In genomic region chr5:159866093-159866492, GRCh38 we compare ENCODE assay signal across 19 cellular contexts. TPM values are rescaled to one million over a fixed set of nuclear protein-coding genes. Genes with fewer than 3 reads are reported as not detected.
DNase-seq lines count a peak whose midpoint lies in the region; ATAC-seq and TF ChIP-seq lines count a peak whose summit lies in the region.
"Had no signal": no experiment of that assay in that cellular context is flagged by ENCODE, and none has a peak within 500 bp of the region (broad histone marks: within the 10 kb centered on the region; RNA-seq: fewer than 3 reads in every experiment).

No MANE protein-coding gene starts in this region.

- peak overlapping the region; percentile 65 for H3K9ac ChIP-seq in adipocyte (ENCODE audit: low read length)
- H3K9ac ChIP-seq: BLaER1 treated with 17β-estradiol and CSF1 and Interleukin-3, amounts not matched to agents 10 nM and 100 nM had no signal

- H3K4me1 ChIP-seq in left ventricle myocardium inferior (no peaks in the 10 kb centered on the region), right atrium auricular region (no peaks in the 10 kb centered on the region), adipocyte (ENCODE audit: control insufficient read depth, insufficient read depth, low read length) (peaks cover 15% of the 10 kb centered on the region), right lobe of liver (peaks cover 0 to 21% (median 2%) of the 10 kb centered on the region in 4 donors)
- H3K4me1 ChIP-seq: BE2C; BLaER1 treated with 17β-estradiol and CSF1 and Interleukin-3, amounts not matched to agents 10 nM and 100 nM; HAP-1 had no signal

- intact Hi-C loops in left ventricle myocardium inferior (cut with micrococcal nuclease): no loop called here
- intact Hi-C loops in right lobe of liver (cut with DNase I): no loop called here

- no peak for TF ChIP-seq CTCF in left ventricle myocardium inferior (IDR thresholded peaks at IDR 0.05; ENCODE audit: borderline replicate concordance)
- no peak for TF ChIP-seq CTCF in right atrium auricular region (IDR thresholded peaks at IDR 0.05)
- no peak for TF ChIP-seq CTCF in right lobe of liver (IDR thresholded peaks at IDR 0.05)

- WGBS in right lobe of liver (ENCODE audit: insufficient coverage, low coverage, low lambda C conversion rate, missing lambda C conversion rate): 24% methylated on average over 5 of the region's 5 CpGs

- TF ChIP-seq POLR2A in right lobe of liver (IDR thresholded peaks at IDR 0.05): no peak

- DNase-seq in left ventricle myocardium inferior: no peak
- DNase-seq in right atrium auricular region (ENCODE audit: low spot score): no peak
- DNase-seq in adipocyte (ENCODE audit: low read depth): no peak
- DNase-seq in right lobe of liver: peak in 1 of 3 donors; percentile 52
- no peak for DNase-seq in medulla oblongata (ENCODE audit: extremely low spot score)
- DNase-seq: BE2C; Calu3; CD4-positive, alpha-beta T cell; CD8-positive, alpha-beta memory T cell; COR-L47; DMS53; DMS79 treated with DMSO at 0.1 percent for 48 hours; GF-D8; GOT3; HFFc6 had no signal

- H3K36me3 ChIP-seq in left ventricle myocardium inferior: no peaks in the 10 kb centered on the region
- H3K36me3 ChIP-seq in right atrium auricular region: no peaks in the 10 kb centered on the region
- no peaks in the 10 kb centered on the region for H3K36me3 ChIP-seq in adipocyte (ENCODE audit: control insufficient read depth, insufficient read depth, low read length, severe bottlenecking)
- H3K36me3 ChIP-seq in right lobe of liver: no peaks in the 10 kb centered on the region
- H3K36me3 ChIP-seq: BE2C; BLaER1 treated with 17β-estradiol and CSF1 and Interleukin-3, amounts not matched to agents 10 nM and 100 nM; HAP-1 had no signal

- peak overlapping the region; percentile 43 for H3K27ac ChIP-seq in left ventricle myocardium inferior (replicated peaks)
- H3K27ac ChIP-seq in right atrium auricular region: no peak overlapping the region
- peak overlapping the region in 2 of 3 donors; percentile 79 to 92 for H3K27ac ChIP-seq in right lobe of liver
- H3K27ac ChIP-seq: 22Rv1; BLaER1 treated with 17β-estradiol and CSF1 and Interleukin-3, amounts not matched to agents 10 nM and 100 nM had no signal

- H3K27me3 ChIP-seq in left ventricle myocardium inferior (ENCODE audit: low read depth) (peaks cover 17% of the 10 kb centered on the region), right atrium auricular region (no peaks in the 10 kb centered on the region), adipocyte (replicated peaks; ENCODE audit: control insufficient read depth, insufficient read depth, low read length) (peaks cover 44% of the 10 kb centered on the region), right lobe of liver (no peaks in the 10 kb centered on the region)
- H3K27me3 ChIP-seq: BLaER1 treated with 17β-estradiol and CSF1 and Interleukin-3, amounts not matched to agents 10 nM and 100 nM had no signal

- no peak overlapping the region for H3K4me3 ChIP-seq in left ventricle myocardium inferior
- H3K4me3 ChIP-seq in right atrium auricular region: no peak overlapping the region
- H3K4me3 ChIP-seq in adipocyte (ENCODE audit: low read length): no peak overlapping the region
- peak overlapping the region; percentile 34 to 60 (median 59) for H3K4me3 ChIP-seq in right lobe of liver
- H3K4me3 ChIP-seq: BLaER1 treated with 17β-estradiol and CSF1 and Interleukin-3, amounts not matched to agents 10 nM and 100 nM; HAP-1 had no signal

- ATAC-seq in right lobe of liver (peak; percentile 68 to 73 (median 71)), HG02588 (IDR thresholded peaks at IDR 0.05; ENCODE audit: unreplicated experiment) (no peak)

- H3K9me3 ChIP-seq in left ventricle myocardium inferior (replicated peaks) (no peaks in the 10 kb centered on the region), right atrium auricular region (no peaks in the 10 kb centered on the region), adipocyte (ENCODE audit: control insufficient read depth, low read length) (no peaks in the 10 kb centered on the region), right lobe of liver (no peaks in the 10 kb centered on the region)
- H3K9me3 ChIP-seq: BE2C; BLaER1 treated with 17β-estradiol and CSF1 and Interleukin-3, amounts not matched to agents 10 nM and 100 nM; HAP-1 had no signal

RNA-seq across cellular contexts. Expression of gene ADRA1B, which starts 50.2 kb away (rescaled TPM):
- 2.5 TPM for total RNA-seq in left ventricle myocardium inferior
- 1 to 10 TPM; 3.4 to 3.5 TPM for total RNA-seq in right atrium auricular region
- total RNA-seq in right lobe of liver: 10 to 100 TPM in 3 of 6 experiments, 1 to 10 TPM in 3; 7.8 to 17.1 (median 10.2) TPM
- total RNA-seq: CD4-positive, alpha-beta T cell; CD8-positive, alpha-beta memory T cell had no signal

Comparison
In these comparisons a context has a peak if more than half of its experiments do, and no peak if none do; other contexts are left out.
1. H3K27ac ChIP-seq: peak in left ventricle myocardium inferior (single experiment) and right lobe of liver (2 of 3); none in right atrium auricular region (0 of 2).
2. H3K4me3 ChIP-seq: peak in right lobe of liver (3 of 3); none in left ventricle myocardium inferior (single experiment), right atrium auricular region (0 of 2) and adipocyte (single experiment).